ENCODE assay signal across 21 cellular contexts in the genomic region with DNA sequence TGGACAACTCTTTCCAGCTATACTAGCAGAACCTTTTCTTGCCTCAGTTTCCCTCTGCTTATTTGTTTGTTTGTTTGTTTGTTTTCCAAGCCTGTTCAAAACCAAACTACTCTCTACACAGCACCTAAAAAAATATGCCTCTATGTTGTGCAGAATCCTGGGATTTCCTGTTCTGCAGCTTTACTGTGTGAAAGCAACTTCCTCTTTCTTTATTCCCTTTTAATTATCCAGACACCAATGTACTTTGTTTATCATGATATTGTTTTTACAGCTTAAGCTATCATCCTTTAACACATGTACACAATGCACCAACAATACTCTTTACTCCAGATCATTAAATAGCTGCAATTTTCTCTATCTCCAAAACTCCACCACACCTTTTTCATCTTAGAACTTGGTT.
"Had no signal": no experiment of that assay in that cellular context is flagged by ENCODE, and none has a peak within 500 bp of the region (broad histone marks: within the 10 kb centered on the region; RNA-seq: fewer than 3 reads in every experiment).

No MANE protein-coding gene starts in this region.

- H3K36me3 ChIP-seq: adrenal gland, ovary, right lobe of liver, transverse colon had no signal

- H3K4me3 ChIP-seq: adrenal gland, body of pancreas, ovary, right lobe of liver, testis, transverse colon had no signal

- DNase-seq: activated B cell treated with CpG ODN at 0.5 μM for 24 hours; activated CD8-positive, alpha-beta T cell treated with anti-CD3 and anti-CD28 coated beads, Interleukin-2, amount 10 ng/mL, durations not matched to agents 7 days and 5 days; activated effector memory CD4-positive, alpha-beta T cell treated with Interleukin-2 at 50 U/mL for 16 hours; activated naive CD4-positive, alpha-beta T cell treated with anti-CD3 and anti-CD28 coated beads for 36 hours; activated naive CD8-positive, alpha-beta T cell treated with anti-CD3 and anti-CD28 coated beads for 36 hours; adrenal gland; aorta; body of pancreas; dermis blood vessel endothelial cell; effector CD4-positive, alpha-beta T cell; left ventricle myocardium superior; ovary; right lobe of liver; stimulated activated CD4-positive, alpha-beta T cell treated with anti-CD3 and anti-CD28 coated beads, Interleukin-2, amount 100 ng/mL, for 48 hours; stimulated activated naive CD8-positive, alpha-beta T cell treated with anti-CD3 and anti-CD28 coated beads, Interleukin-15, Interleukin-2, amounts not matched to agents 100 U/mL and 50 U/mL, for 24 hours; T1000; testis; transverse colon had no signal

- H3K4me1 ChIP-seq: adrenal gland, body of pancreas, right lobe of liver, testis had no signal

- FAIRE-seq: colon, frontal cortex, islet of Langerhans had no signal

- H3K27ac ChIP-seq: adrenal gland, body of pancreas, ovary, right lobe of liver, testis, transverse colon had no signal

- ATAC-seq: activated CD8-positive, alpha-beta T cell treated with anti-CD3 and anti-CD28 coated beads, Interleukin-2, amount 10 ng/mL, durations not matched to agents 7 days and 5 days; body of pancreas; left ventricle myocardium superior; right lobe of liver; stimulated activated naive CD8-positive, alpha-beta T cell treated with anti-CD3 and anti-CD28 coated beads, Interleukin-15, Interleukin-2, amounts not matched to agents 100 U/mL and 50 U/mL, for 24 hours had no signal

- H3K27me3 ChIP-seq: adrenal gland, body of pancreas, ovary, right lobe of liver, testis, transverse colon had no signal

- H3K9me3 ChIP-seq: adrenal gland, body of pancreas, ovary, right lobe of liver, testis, transverse colon had no signal
